In genomic region chr1:163155606-163156005, GRCh38 we compare ENCODE assay signal across 33 cellular contexts.
"Had no signal": no experiment of that assay in that cellular context is flagged by ENCODE, and none has a peak within 500 bp of the region (broad histone marks: within the 10 kb centered on the region; RNA-seq: fewer than 3 reads in every experiment).

No MANE protein-coding gene starts in this region.

- ATAC-seq: activated naive CD8-positive, alpha-beta T cell treated with anti-CD3 and anti-CD28 coated beads, Interleukin-2, amount 50 U/mL, for 24 hours; activated T-cell treated with anti-CD3 and anti-CD28 coated beads, Interleukin-2, amount 50 U/mL, for 4 hours; foreskin keratinocyte; gastrocnemius medialis; heart left ventricle had no signal

- DNase-seq: activated CD4-positive, alpha-beta memory T cell treated with anti-CD3 and anti-CD28 coated beads, Interleukin-2, amount 10 ng/mL, durations not matched to agents 7 days and 5 days; activated CD4-positive, alpha-beta T cell treated with anti-CD3 and anti-CD28 coated beads for 1 hour; activated CD4-positive, alpha-beta T cell treated with anti-CD3 and anti-CD28 coated beads for 4 hours; activated CD4-positive, alpha-beta T cell treated with anti-CD3 and anti-CD28 coated beads, Interleukin-2, amount 10 ng/mL, durations not matched to agents 7 days and 5 days; activated CD4-positive, alpha-beta T cell treated with anti-CD3 and anti-CD28 coated beads, Interleukin-2, amount 50 U/mL, for 4 hours; activated CD8-positive, alpha-beta memory T cell treated with anti-CD3 and anti-CD28 coated beads, Interleukin-2, amount 50 U/mL, for 48 hours; activated effector memory CD4-positive, alpha-beta T cell treated with anti-CD3 and anti-CD28 coated beads, Interleukin-2, amount 50 U/mL, for 16 hours; activated naive CD4-positive, alpha-beta T cell treated with anti-CD3 and anti-CD28 coated beads for 36 hours; activated naive CD8-positive, alpha-beta T cell treated with anti-CD3 and anti-CD28 coated beads for 36 hours; activated naive CD8-positive, alpha-beta T cell treated with anti-CD3 and anti-CD28 coated beads, Interleukin-2, amount 50 U/mL, for 24 hours; activated T-cell treated with anti-CD3 and anti-CD28 coated beads for 4 hours; activated T-cell treated with anti-CD3 and anti-CD28 coated beads, Interleukin-2, amount 50 U/mL, for 4 hours; adrenal gland; amygdala; aorta; dorsolateral prefrontal cortex; effector memory CD4-positive, alpha-beta T cell; endodermal cell; erythroblast; foreskin keratinocyte; gastrocnemius medialis; glutamatergic neuron; heart left ventricle; T-helper 2 cell had no signal

- H3K36me3 ChIP-seq: adrenal gland, breast epithelium, esophagus muscularis mucosa, gastrocnemius medialis had no signal

- H3K4me1 ChIP-seq: adrenal gland, breast epithelium, esophagus muscularis mucosa, foreskin keratinocyte, gastrocnemius medialis, heart left ventricle had no signal

- H3K36me3 Mint-ChIP-seq: brain had no signal

- H3K27me3 ChIP-seq: adrenal gland, breast epithelium, dorsolateral prefrontal cortex, esophagus muscularis mucosa, foreskin keratinocyte, gastrocnemius medialis, heart left ventricle had no signal

- H3K27ac Mint-ChIP-seq: activated CD4-positive, alpha-beta memory T cell treated with anti-CD3 and anti-CD28 coated beads, Interleukin-2, amount 10 ng/mL, durations not matched to agents 7 days and 5 days; activated CD4-positive, alpha-beta T cell treated with anti-CD3 and anti-CD28 coated beads, Interleukin-2, amount 10 ng/mL, durations not matched to agents 7 days and 5 days; activated naive CD4-positive, alpha-beta T cell treated with anti-CD3 and anti-CD28 coated beads for 36 hours; activated naive CD4-positive, alpha-beta T cell treated with anti-CD3 and anti-CD28 coated beads, Interleukin-2, amount 50 U/mL, for 24 hours; activated naive CD8-positive, alpha-beta T cell treated with anti-CD3 and anti-CD28 coated beads for 36 hours; activated naive CD8-positive, alpha-beta T cell treated with anti-CD3 and anti-CD28 coated beads, Interleukin-2, amount 50 U/mL, for 24 hours; activated T-helper 1 cell treated with anti-CD3 and anti-CD28 coated beads, Interleukin-12 subunit alpha, Interleukin-12 subunit beta, Interleukin-2, Interleukin-4 antibody, amounts not matched to agents 30 ng/mL and 10 ng/mL and 1 ng/mL, durations not matched to agents 14 hours and 24 hours and 36 hours; activated T-helper 2 cell treated with anti-CD3 and anti-CD28 coated beads, Interferon-gamma antibody, Interleukin-2, Interleukin-4, amounts not matched to agents 10 μg/mL and 5 μg/mL and 100 μg/mL, durations not matched to agents 14 hours and 24 hours and 36 hours; brain; dendritic cell treated with granulocyte-macrophage colony-stimulating factor and Interleukin-4, amounts not matched to agents 40 ng/mL and 50 ng/mL, for 4 days; endodermal cell had no signal

- H3K27me3 Mint-ChIP-seq: activated CD4-positive, alpha-beta memory T cell treated with anti-CD3 and anti-CD28 coated beads, Interleukin-2, amount 10 ng/mL, durations not matched to agents 7 days and 5 days; activated CD4-positive, alpha-beta T cell treated with anti-CD3 and anti-CD28 coated beads, Interleukin-2, amount 10 ng/mL, durations not matched to agents 7 days and 5 days; activated naive CD4-positive, alpha-beta T cell treated with anti-CD3 and anti-CD28 coated beads, Interleukin-2, amount 50 U/mL, for 24 hours; activated naive CD8-positive, alpha-beta T cell treated with anti-CD3 and anti-CD28 coated beads for 36 hours; brain; central memory CD8-positive, alpha-beta T cell; dendritic cell treated with granulocyte-macrophage colony-stimulating factor and Interleukin-4, amounts not matched to agents 40 ng/mL and 50 ng/mL, for 4 days had no signal

- H3K27ac ChIP-seq: adrenal gland, breast epithelium, coronary artery, dorsolateral prefrontal cortex, esophagus muscularis mucosa, foreskin keratinocyte, gastrocnemius medialis, heart left ventricle had no signal

- H3K9me3 ChIP-seq: adrenal gland, breast epithelium, esophagus muscularis mucosa, gastrocnemius medialis, heart left ventricle had no signal

- H3K4me3 Mint-ChIP-seq: activated CD4-positive, alpha-beta memory T cell treated with anti-CD3 and anti-CD28 coated beads, Interleukin-2, amount 10 ng/mL, durations not matched to agents 7 days and 5 days; activated CD4-positive, alpha-beta T cell treated with anti-CD3 and anti-CD28 coated beads, Interleukin-2, amount 10 ng/mL, durations not matched to agents 7 days and 5 days; activated naive CD4-positive, alpha-beta T cell treated with anti-CD3 and anti-CD28 coated beads for 36 hours; activated naive CD4-positive, alpha-beta T cell treated with anti-CD3 and anti-CD28 coated beads, Interleukin-2, amount 50 U/mL, for 24 hours; activated naive CD8-positive, alpha-beta T cell treated with anti-CD3 and anti-CD28 coated beads for 36 hours; activated naive CD8-positive, alpha-beta T cell treated with anti-CD3 and anti-CD28 coated beads, Interleukin-2, amount 50 U/mL, for 24 hours; activated T-cell treated with anti-CD3 and anti-CD28 coated beads, Interleukin-2, amount 50 U/mL, for 4 hours; activated T-helper 1 cell treated with anti-CD3 and anti-CD28 coated beads, Interleukin-12 subunit alpha, Interleukin-12 subunit beta, Interleukin-2, Interleukin-4 antibody, amounts not matched to agents 30 ng/mL and 10 ng/mL and 1 ng/mL, durations not matched to agents 14 hours and 24 hours and 36 hours; brain; central memory CD8-positive, alpha-beta T cell; dendritic cell treated with granulocyte-macrophage colony-stimulating factor and Interleukin-4, amounts not matched to agents 40 ng/mL and 50 ng/mL, for 4 days; endodermal cell had no signal

- H3K4me1 Mint-ChIP-seq: activated CD4-positive, alpha-beta memory T cell treated with anti-CD3 and anti-CD28 coated beads, Interleukin-2, amount 10 ng/mL, durations not matched to agents 7 days and 5 days; activated CD4-positive, alpha-beta T cell treated with anti-CD3 and anti-CD28 coated beads, Interleukin-2, amount 10 ng/mL, durations not matched to agents 7 days and 5 days; activated naive CD4-positive, alpha-beta T cell treated with anti-CD3 and anti-CD28 coated beads, Interleukin-2, amount 50 U/mL, for 24 hours; activated naive CD8-positive, alpha-beta T cell treated with anti-CD3 and anti-CD28 coated beads for 36 hours; activated naive CD8-positive, alpha-beta T cell treated with anti-CD3 and anti-CD28 coated beads, Interleukin-2, amount 50 U/mL, for 24 hours; brain; central memory CD8-positive, alpha-beta T cell had no signal

- H3K4me3 ChIP-seq: adrenal gland, breast epithelium, coronary artery, dorsolateral prefrontal cortex, esophagus muscularis mucosa, gastrocnemius medialis, heart left ventricle had no signal

- H3K9me3 Mint-ChIP-seq: activated CD4-positive, alpha-beta memory T cell treated with anti-CD3 and anti-CD28 coated beads, Interleukin-2, amount 10 ng/mL, durations not matched to agents 7 days and 5 days; activated CD4-positive, alpha-beta T cell treated with anti-CD3 and anti-CD28 coated beads, Interleukin-2, amount 10 ng/mL, durations not matched to agents 7 days and 5 days; activated T-helper 1 cell treated with anti-CD3 and anti-CD28 coated beads, Interleukin-12 subunit alpha, Interleukin-12 subunit beta, Interleukin-2, Interleukin-4 antibody, amounts not matched to agents 30 ng/mL and 10 ng/mL and 1 ng/mL, durations not matched to agents 14 hours and 24 hours and 36 hours; activated T-helper 2 cell treated with anti-CD3 and anti-CD28 coated beads, Interferon-gamma antibody, Interleukin-2, Interleukin-4, amounts not matched to agents 10 μg/mL and 5 μg/mL and 100 μg/mL, durations not matched to agents 14 hours and 24 hours and 36 hours; central memory CD8-positive, alpha-beta T cell had no signal
